Comparison of ENCODE assay signal across 9 cellular contexts in the genomic region with DNA sequence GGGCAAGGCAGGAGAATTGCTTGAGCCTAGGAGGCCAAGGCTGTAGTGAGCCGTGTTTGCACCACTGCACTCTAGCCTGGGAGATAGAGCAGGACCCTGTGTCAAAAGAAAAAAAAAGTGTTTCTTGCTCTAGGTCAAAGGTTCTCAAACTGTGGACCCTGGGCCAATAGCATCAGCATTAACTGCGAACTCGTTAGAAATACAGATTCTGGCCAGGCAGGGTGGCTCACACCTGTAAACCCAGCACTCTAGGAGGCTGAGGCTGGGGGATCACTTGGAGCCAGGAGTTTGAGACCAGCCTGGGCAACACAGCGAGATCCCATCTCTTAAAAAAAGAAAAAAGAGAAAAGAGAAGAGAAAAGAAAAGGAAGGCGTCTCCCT. TPM values are rescaled to one million over a fixed set of nuclear protein-coding genes. Genes with fewer than 3 reads are reported as not detected.
DNase-seq lines count a peak whose midpoint lies in the region; ATAC-seq and TF ChIP-seq lines count a peak whose summit lies in the region.
"Had no signal": no experiment of that assay in that cellular context is flagged by ENCODE, and none has a peak within 500 bp of the region (broad histone marks: within the 10 kb centered on the region; RNA-seq: fewer than 3 reads in every experiment).

No MANE protein-coding gene starts in this region.

- H3K27ac Mint-ChIP-seq in activated T-cell treated with anti-CD3 and anti-CD28 coated beads, Interleukin-2, amount 50 U/mL, for 72 hours = peak overlapping the region; percentile 87
- H3K27ac Mint-ChIP-seq in type B pancreatic cell = no peak overlapping the region

- TF ChIP-seq CTCF in body of pancreas (IDR thresholded peaks at IDR 0.05) = no peak
- TF ChIP-seq CTCF in lung (IDR thresholded peaks at IDR 0.05; ENCODE audit: control extremely low read depth, extremely low read depth) = no peak
- no peak for TF ChIP-seq CTCF in type B pancreatic cell (conservative IDR thresholded peaks at IDR 0.05)

- H3K9me3 ChIP-seq in body of pancreas (no peaks in the 10 kb centered on the region), lung (ENCODE audit: control insufficient read depth in 2 of 2, insufficient read depth in 1 of 2, low read length in 1 of 2) (no peaks in the 10 kb centered on the region)

- peak overlapping the region; percentile 91 to 98 for H3K4me3 Mint-ChIP-seq in activated T-cell treated with anti-CD3 and anti-CD28 coated beads, Interleukin-2, amount 50 U/mL, for 72 hours
- peak overlapping the region; percentile 89 for H3K4me3 Mint-ChIP-seq in type B pancreatic cell

- no peak for ATAC-seq in activated T-cell treated with anti-CD3 and anti-CD28 coated beads, Interleukin-2, amount 50 U/mL, for 72 hours (replicated peaks in 1 of 2)
- ATAC-seq in body of pancreas = no peak
- ATAC-seq in lung (ENCODE audit: insufficient read depth, low FRiP score) = no peak
- ATAC-seq in HG03460 (IDR thresholded peaks at IDR 0.05; ENCODE audit: unreplicated experiment) = no peak

- no peaks in the 10 kb centered on the region for H3K27me3 Mint-ChIP-seq in activated T-cell treated with anti-CD3 and anti-CD28 coated beads, Interleukin-2, amount 50 U/mL, for 72 hours (ENCODE audit: low read depth)
- no peaks in the 10 kb centered on the region for H3K27me3 Mint-ChIP-seq in type B pancreatic cell

- peaks cover 51% of the 10 kb centered on the region for H3K4me1 Mint-ChIP-seq in activated T-cell treated with anti-CD3 and anti-CD28 coated beads, Interleukin-2, amount 50 U/mL, for 72 hours (ENCODE audit: low read depth)
- H3K4me1 Mint-ChIP-seq in type B pancreatic cell (ENCODE audit: unreplicated experiment) = no peaks in the 10 kb centered on the region

- no peak for TF ChIP-seq POLR2A in body of pancreas (IDR thresholded peaks at IDR 0.05)

- H3K4me3 ChIP-seq in body of pancreas (peak overlapping the region; percentile 51 to 94), lung (peak overlapping the region; percentile 89)

- peak overlapping the region in 3 of 4 donors; percentile 35 to 68 (median 63) for H3K27ac ChIP-seq in body of pancreas
- peak overlapping the region in 1 of 2 donors; percentile 91 for H3K27ac ChIP-seq in lung (ENCODE audit: low read depth in 1 of 2, low read length in 1 of 2)

- DNase-seq in activated T-cell treated with anti-CD3 and anti-CD28 coated beads, Interleukin-2, amount 50 U/mL, for 72 hours = no peak
- no peak for DNase-seq in activated T-cell treated with anti-CD3 and anti-CD28 coated beads for 4 hours
- no peak for DNase-seq in body of pancreas
- DNase-seq in lung (ENCODE audit: low spot score) = no peak
- no peak for DNase-seq in type B pancreatic cell (ENCODE audit: extremely low spot score, unreplicated experiment)
- no peak for DNase-seq in head of caudate nucleus
- no peak for DNase-seq in NCI-H2081 treated with DMSO at 0.1 percent for 48 hours (lab: John Stamatoyannopoulos, UW)
- DNase-seq: DMS79 treated with DMSO at 0.1 percent for 48 hours had no signal

- H3K4me1 ChIP-seq in body of pancreas = peaks cover 18% of the 10 kb centered on the region
- H3K4me1 ChIP-seq in lung (ENCODE audit: control insufficient read depth in 2 of 2, insufficient read depth in 2 of 2, low read length in 2 of 2) = peaks cover 0 to 3% of the 10 kb centered on the region in 2 donors

- 20 to 43% methylated on average over 3 to 5 of the region's 5 CpGs for WGBS in body of pancreas, 2 donors
- WGBS in lung, 2 donors = 30 to 31% methylated on average over 5 of the region's 5 CpGs

- H3K36me3 ChIP-seq in body of pancreas (replicated peaks in 1 of 2; ENCODE audit: insufficient read depth in 1 of 2, low read depth in 2 of 2) (no peaks in the 10 kb centered on the region), lung (ENCODE audit: control insufficient read depth in 2 of 2, insufficient read depth in 2 of 2, low read length in 2 of 2) (peaks cover 0 to 3% of the 10 kb centered on the region in 2 donors)

- peaks cover 14 to 18% of the 10 kb centered on the region in 2 donors for H3K36me3 Mint-ChIP-seq in activated T-cell treated with anti-CD3 and anti-CD28 coated beads, Interleukin-2, amount 50 U/mL, for 72 hours (ENCODE audit: insufficient read depth in 2 of 2)
- H3K36me3 Mint-ChIP-seq in type B pancreatic cell = peaks cover 4% of the 10 kb centered on the region

- intact Hi-C loops in body of pancreas (cut with DNase I) (no loop called here), head of caudate nucleus (cut with DNase I) (no loop called here)

- no peaks in the 10 kb centered on the region for H3K9me3 Mint-ChIP-seq in activated T-cell treated with anti-CD3 and anti-CD28 coated beads, Interleukin-2, amount 50 U/mL, for 72 hours
- no peaks in the 10 kb centered on the region for H3K9me3 Mint-ChIP-seq in type B pancreatic cell

- H3K27me3 ChIP-seq in body of pancreas (no peaks in the 10 kb centered on the region), lung (ENCODE audit: control insufficient read depth, insufficient read depth) (no peaks in the 10 kb centered on the region)

RNA-seq across cellular contexts. Expression of gene RILPL2, which starts 0.9 kb away (rescaled TPM):
- 10 to 100 TPM; 13.6 to 13.9 TPM for total RNA-seq in activated T-cell treated with anti-CD3 and anti-CD28 coated beads, Interleukin-2, amount 50 U/mL, for 72 hours
- total RNA-seq in body of pancreas (1 to 10 TPM; 2.6 TPM), lung (10 to 100 TPM in 1 of 2 donors, 1 to 10 TPM in 1; 7.7 to 12.2 TPM), type B pancreatic cell (ENCODE audit: low replicate concordance) (1.00 and 1.4 TPM in 2 replicates)
- 10 to 100 TPM; 13.7 to 40.7 TPM for polyA plus RNA-seq in lung

RNA-seq across cellular contexts. Expression of gene SNRNP35, which starts 22.3 kb away (rescaled TPM):
- 10 to 100 TPM; 38.2 to 42.3 TPM for total RNA-seq in activated T-cell treated with anti-CD3 and anti-CD28 coated beads, Interleukin-2, amount 50 U/mL, for 72 hours
- total RNA-seq in body of pancreas = 10 to 100 TPM; 12.9 to 16.9 TPM
- total RNA-seq in lung = 10 to 100 TPM; 19.3 to 20.2 TPM
- polyA plus RNA-seq in lung = 10 to 100 TPM; 20.7 to 67.0 TPM
- total RNA-seq in type B pancreatic cell (ENCODE audit: low replicate concordance) = 22.1 and 22.9 TPM in 2 replicates

RNA-seq across cellular contexts. Expression of gene KMT5A, which starts 51.7 kb away (rescaled TPM):
- total RNA-seq in activated T-cell treated with anti-CD3 and anti-CD28 coated beads, Interleukin-2, amount 50 U/mL, for 72 hours = 10 to 100 TPM; 67.4 to 83.7 TPM
- total RNA-seq in body of pancreas (10 to 100 TPM; 28.0 to 33.3 TPM), lung (10 to 100 TPM; 41.6 to 51.7 TPM), type B pancreatic cell (ENCODE audit: low replicate concordance) (45.9 and 52.6 TPM in 2 replicates)
- 10 to 100 TPM; 21.1 to 22.5 TPM for polyA plus RNA-seq in lung
